Comparison of ENCODE assay signal across 8 cellular contexts in the genomic region with DNA sequence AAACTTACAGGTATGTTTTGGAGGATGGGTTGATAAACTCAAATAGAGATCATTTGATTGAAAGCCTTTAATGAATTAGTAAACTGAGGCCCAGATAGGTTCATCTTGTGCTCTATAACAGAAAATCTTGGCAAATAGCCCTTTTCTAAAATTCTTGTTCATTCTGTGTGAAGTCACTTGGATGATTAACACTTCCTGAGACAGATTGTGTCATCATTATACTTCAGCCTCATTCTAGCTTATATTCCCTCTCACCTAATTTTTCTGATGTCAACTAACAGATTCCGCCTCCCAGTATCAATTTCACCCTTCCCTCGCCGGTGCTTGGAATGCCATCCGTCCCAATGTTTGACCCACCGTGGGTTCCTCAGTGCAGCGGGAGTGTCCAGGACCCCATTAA.
"Had no signal": no experiment of that assay in that cellular context is flagged by ENCODE, and none has a peak within 500 bp of the region (broad histone marks: within the 10 kb centered on the region; RNA-seq: fewer than 3 reads in every experiment).

No MANE protein-coding gene starts in this region.

- FAIRE-seq: H1, H54, HTR-8/SVneo, K562 had no signal

- DNase-seq: H9, HCEC 1CT, IMR-90 had no signal

- H3K4me3 ChIP-seq: GM23338, K562 had no signal
